Comparison of ENCODE assay signal across 20 cellular contexts in the genomic region with DNA sequence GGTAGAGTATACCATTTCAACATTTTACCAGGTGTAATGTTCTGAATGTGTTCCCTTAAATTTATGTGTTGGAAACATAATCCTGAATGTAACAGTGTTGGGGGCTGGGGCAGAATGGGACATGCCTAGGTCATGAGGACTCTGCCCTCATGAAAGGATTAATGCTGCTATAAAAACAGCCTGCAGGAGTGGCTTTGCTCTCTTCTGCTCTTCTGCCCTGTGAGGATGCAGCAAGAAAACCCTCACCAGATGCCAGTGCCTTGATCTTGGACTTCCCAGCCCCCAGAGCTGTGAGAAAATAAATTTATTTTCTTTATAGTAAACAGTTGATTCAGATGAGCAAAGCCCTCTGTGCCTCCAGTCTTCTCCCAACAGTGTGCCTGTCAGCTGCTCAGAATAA.
"Had no signal": no experiment of that assay in that cellular context is flagged by ENCODE, and none has a peak within 500 bp of the region (broad histone marks: within the 10 kb centered on the region; RNA-seq: fewer than 3 reads in every experiment).

No MANE protein-coding gene starts in this region.

- H3K9ac ChIP-seq: SK-N-SH had no signal

- DNase-seq: Karpas-422, KBM-7, MG63, NCI-H1092, NCI-H1105 treated with DMSO at 0.1 percent for 48 hours, NCI-H1417 treated with DMSO at 0.1 percent for 48 hours, NCI-H146, NCI-H187 treated with DMSO at 0.1 percent for 48 hours, NCI-H2029 treated with DMSO at 0.1 percent for 48 hours, NCI-H2171, NCI-H226, NCI-H446, NCI-H510A, NCI-H524 treated with DMSO at 0.1 percent for 48 hours, NCI-H774, SHP77, SK-N-SH, SW 1271, T-cell had no signal

- H3K9me3 ChIP-seq: MG63, SK-N-SH had no signal

- H3K4me3 ChIP-seq: MG63 had no signal

- ATAC-seq: T-cell had no signal

- H3K36me3 ChIP-seq: MG63 had no signal

- H3K4me2 ChIP-seq: SK-N-SH had no signal

- H3K27ac ChIP-seq: RWPE1 had no signal
